ENCODE assay signal across 9 cellular contexts in genomic region chr1:159889821-159890252, GRCh38. TPM values are rescaled to one million over a fixed set of nuclear protein-coding genes. Genes with fewer than 3 reads are reported as not detected.
DNase-seq lines count a peak whose midpoint lies in the region; ATAC-seq and TF ChIP-seq lines count a peak whose summit lies in the region.
"Had no signal": no experiment of that assay in that cellular context is flagged by ENCODE, and none has a peak within 500 bp of the region (broad histone marks: within the 10 kb centered on the region; RNA-seq: fewer than 3 reads in every experiment).

No MANE protein-coding gene starts in this region.

- ATAC-seq in GM18867 (IDR thresholded peaks at IDR 0.05; ENCODE audit: unreplicated experiment) (peak; percentile 88), HG02970 (IDR thresholded peaks at IDR 0.05; ENCODE audit: low FRiP score, unreplicated experiment) (peak; percentile 74)

- CTCF ChIA-PET in OCI-LY7 (lab: Charles Lee; ENCODE audit: unreplicated experiment), result interaction anchor here (0.5 to 4.9 kb wide), 4 partner anchors 91 to 1101 kb away, joined by 3 to 30 read pairs (median 6); no protein-coding TSS in a partner anchor

- no peaks in the 10 kb centered on the region for H3K79me2 ChIP-seq in OCI-LY7 (ENCODE audit: insufficient read depth, low read depth, low read length)

- no peaks in the 10 kb centered on the region for H3K36me3 ChIP-seq in OCI-LY7 (ENCODE audit: insufficient read depth, low read length)

- intact Hi-C loops in OCI-LY7 (cut with micrococcal nuclease; ENCODE audit: unreplicated experiment), result loop anchor here (2.0 kb wide), 1 partner anchor 117 kb away; no protein-coding TSS in a partner anchor

- H3K4me2 ChIP-seq in OCI-LY7 (ENCODE audit: low read length), result peak overlapping the region; percentile 70
- H3K4me2 ChIP-seq: KMS-11 had no signal

- H3K4me1 ChIP-seq in OCI-LY7 (ENCODE audit: insufficient read depth, low read length, poor library complexity, severe bottlenecking), result peaks cover 28% of the 10 kb centered on the region

- no peaks in the 10 kb centered on the region for H3K9me3 ChIP-seq in OCI-LY7 (ENCODE audit: low read length)

- peak overlapping the region; percentile 82 for H2AFZ ChIP-seq in OCI-LY7 (ENCODE audit: low read length)

- H3K4me3 ChIP-seq in OCI-LY7 (ENCODE audit: low read depth, low read length, poor library complexity, severe bottlenecking) (peak overlapping the region; percentile 36), epithelial cell of esophagus (ENCODE audit: low read length) (no peak overlapping the region)

- peak; percentile 91 for DNase-seq in AG20443 (ENCODE audit: low spot score)
- DNase-seq in OCI-LY7 (ENCODE audit: low spot score), result peak; percentile 59
- DNase-seq in epithelial cell of esophagus (ENCODE audit: low read depth), result peak; percentile 71
- DNase-seq in non-pigmented ciliary epithelial cell (ENCODE audit: low read depth), result peak; percentile 72
- no peak for DNase-seq in NCI-H2227 (lab: John Stamatoyannopoulos, UW; ENCODE audit: unreplicated experiment)
- DNase-seq in NK-92 (lab: John Stamatoyannopoulos, UW; ENCODE audit: unreplicated experiment), result no peak

- H4K20me1 ChIP-seq in OCI-LY7 (ENCODE audit: insufficient read depth, low read length), result no peaks in the 10 kb centered on the region

- POLR2A ChIA-PET in OCI-LY7 (lab: Charles Lee), result interaction anchor here (1.0 to 1.9 kb wide), 5 partner anchors 10 to 91 kb away, joined by 3 to 13 read pairs (median 5); partner anchors contain the start of gene FCRL6

- H3K9me2 ChIP-seq in OCI-LY7 (ENCODE audit: insufficient read depth, low read length), result no peaks in the 10 kb centered on the region

- no peak for TF ChIP-seq CTCF in OCI-LY7 (conservative IDR thresholded peaks at IDR 0.05; ENCODE audit: low read length)
- no peak for TF ChIP-seq CTCF in epithelial cell of esophagus (IDR thresholded peaks at IDR 0.05; ENCODE audit: insufficient read depth, low read depth, low read length, missing control alignments)

- no TSS peak for BruUV-seq in OCI-LY7 (replicated peaks; lab: Mats Ljungman, UMichigan)

- no peak overlapping the region for H3K27ac ChIP-seq in OCI-LY7 (ENCODE audit: low read depth, low read length, poor library complexity, severe bottlenecking)
- H3K27ac ChIP-seq: KMS-11 had no signal

RNA-seq across cellular contexts. Expression of gene CFAP45, which starts 10.1 kb away (rescaled TPM):
- 0.57 TPM in 1 of 2 replicates, not detected in the other for total RNA-seq in OCI-LY7 (2014; rRNA removed; shearing (Covaris generic))
- total RNA-seq in OCI-LY7 (2022), result 0.63 and 0.85 TPM in 2 replicates

RNA-seq across cellular contexts. Expression of gene VSIG8, which starts 27.4 kb away (rescaled TPM):
- total RNA-seq in OCI-LY7 (2014; rRNA removed; shearing (Covaris generic)), result not detected in 2 replicates
- not detected in 2 replicates for total RNA-seq in OCI-LY7 (2022)

RNA-seq across cellular contexts. Expression of gene TAGLN2, which starts 35.5 kb away (rescaled TPM):
- total RNA-seq in OCI-LY7 (2014; rRNA removed; shearing (Covaris generic)), result 193 and 260 TPM in 2 replicates
- 195 and 215 TPM in 2 replicates for total RNA-seq in OCI-LY7 (2022)

RNA-seq across cellular contexts. Expression of gene IGSF9, which starts 55.6 kb away (rescaled TPM):
- total RNA-seq in OCI-LY7 (2014; rRNA removed; shearing (Covaris generic)), result not detected in 2 replicates
- total RNA-seq in OCI-LY7 (2022), result not detected in 2 replicates

Comparison
In these comparisons a context has a peak if more than half of its experiments do, and no peak if none do; other contexts are left out.
1. DNase-seq: peak in AG20443 (single experiment), OCI-LY7 (single experiment), epithelial cell of esophagus (single experiment) and non-pigmented ciliary epithelial cell (single experiment); none in NCI-H2227 (single experiment) and NK-92 (single experiment).